ENCODE assay signal across 9 cellular contexts in genomic region chr6:37695857-37696219, GRCh38. TPM values are rescaled to one million over a fixed set of nuclear protein-coding genes. Genes with fewer than 3 reads are reported as not detected.
DNase-seq lines count a peak whose midpoint lies in the region; ATAC-seq, FAIRE-seq and TF ChIP-seq lines count a peak whose summit lies in the region.
"Had no signal": no experiment of that assay in that cellular context is flagged by ENCODE, and none has a peak within 500 bp of the region (broad histone marks: within the 10 kb centered on the region; RNA-seq: fewer than 3 reads in every experiment).

No MANE protein-coding gene starts in this region.

- H3K79me1 ChIP-seq in H1 (ENCODE audit: low read depth, low read length), result no peaks in the 10 kb centered on the region

- peaks cover 2 to 23% (median 13%) of the 10 kb centered on the region in 4 experiments for H3K4me1 ChIP-seq in H1 (replicated peaks in 1 of 4; ENCODE audit: control insufficient read depth in 3 of 4, insufficient read depth in 4 of 4, low read length in 3 of 4)
- H3K4me1 ChIP-seq in ovary (ENCODE audit: insufficient read depth), result peaks cover 5% of the 10 kb centered on the region

- no peak overlapping the region for H2BK20ac ChIP-seq in H1 (ENCODE audit: low read length)

- peak overlapping the region; percentile 14 to 70 (median 62); a peak in 5 of 8 replicates for H3K4me3 ChIP-seq in H1 (ENCODE audit: extremely low read depth in 1 of 4, insufficient read depth in 2 of 4, low read depth in 3 of 4, low read length in 4 of 4)
- H3K4me3 ChIP-seq in ovary, result peak overlapping the region; percentile 68

- no peak for TF ChIP-seq EP300 in H1 (IDR thresholded peaks at IDR 0.05; ENCODE audit: borderline replicate concordance in 1 of 2, low read depth in 2 of 2, low read length in 2 of 2)
- no peak for TF ChIP-seq EP300 in ovary (IDR thresholded peaks at IDR 0.05)

- H3K27me3 ChIP-seq in CD4-positive, alpha-beta T cell (ENCODE audit: control insufficient read depth, insufficient read depth, low read length), result peaks cover 30% of the 10 kb centered on the region
- peaks cover 72 to 85% (median 81%) of the 10 kb centered on the region in 4 experiments for H3K27me3 ChIP-seq in H1 (replicated peaks in 1 of 4; ENCODE audit: control insufficient read depth in 3 of 4, extremely low read depth in 1 of 4, insufficient read depth in 3 of 4, low read length in 3 of 4)
- H3K27me3 ChIP-seq in ovary, result no peaks in the 10 kb centered on the region

- no peak; a peak in 1 of 4 replicates for TF ChIP-seq RAD21 in H1 (IDR thresholded peaks at IDR 0.05 in 1 of 2, conservative IDR thresholded peaks at IDR 0.05 in 1 of 2; ENCODE audit: low read depth in 2 of 2, low read length in 2 of 2)

- H3K56ac ChIP-seq in H1 (replicated peaks; ENCODE audit: insufficient read length, low read depth, low read length), result no peak overlapping the region

- POLR2A ChIA-PET in CD4-positive, alpha-beta T cell (lab: Charles Lee), result no interaction called here
- POLR2A ChIA-PET in H1 (lab: Charles Lee; ENCODE audit: partially characterized antibody), result no interaction called here

- H4K20me1 ChIP-seq in H1 (replicated peaks in 1 of 2; ENCODE audit: control insufficient read depth in 1 of 2, insufficient read depth in 2 of 2, low read length in 2 of 2), result peaks cover 0 to 10% of the 10 kb centered on the region in 2 experiments

- peaks cover 27% of the 10 kb centered on the region for H3K4me1 Mint-ChIP-seq in CD4-positive, alpha-beta T cell (ENCODE audit: low read depth)

- CTCF ChIA-PET in CD4-positive, alpha-beta T cell (lab: Charles Lee), result no interaction called here
- CTCF ChIA-PET in H1 (lab: Charles Lee; ENCODE audit: partially characterized antibody), result interaction anchor here (1.3 kb wide), 1 partner anchor 116 kb away, joined by 3 read pairs; no protein-coding TSS in a partner anchor

- intact Hi-C loops in CD4-positive, alpha-beta T cell (cut with DNase I, micrococcal nuclease), result loop anchor here in 1 of 2 experiments (5.0 kb wide), 1 partner anchor 161 kb away; no protein-coding TSS in a partner anchor
- intact Hi-C loops in ovary (cut with DNase I), result loop anchor here (10.0 kb wide), 4 partner anchors 211 to 789 kb away; no protein-coding TSS in a partner anchor

- H3K36me3 Mint-ChIP-seq in CD4-positive, alpha-beta T cell (ENCODE audit: low read depth), result no peaks in the 10 kb centered on the region

- WGBS in H1 (ENCODE audit: extremely low coverage in 1 of 2, insufficient coverage in 1 of 2, insufficient read length in 1 of 2, insufficient replicate concordance in 2 of 2, low coverage in 1 of 2, low lambda C conversion rate in 2 of 2, missing lambda C conversion rate in 1 of 2), 2 experiments, result 6% methylated on average over 19 of the region's 19 CpGs; no CpG with 5 or more reads in 1 of the 2 experiments
- WGBS in ovary, 3 donors, result 5 to 8% (median 5%) methylated on average over 19 of the region's 19 CpGs

- no peak overlapping the region for H2AK5ac ChIP-seq in H1 (ENCODE audit: low read depth, low read length)

- H2BK5ac ChIP-seq in H1 (ENCODE audit: low read depth, low read length), result no peak overlapping the region

- no peak overlapping the region for H4K8ac ChIP-seq in H1 (ENCODE audit: extremely low read depth, insufficient read depth, low read length)

- H4K91ac ChIP-seq in H1 (replicated peaks; ENCODE audit: insufficient read length, low read length), result no peak overlapping the region

- ATAC-seq in CD4-positive, alpha-beta T cell (ENCODE audit: poor library complexity), result no peak
- ATAC-seq in GM18511 (IDR thresholded peaks at IDR 0.05; ENCODE audit: unreplicated experiment) (no peak), HG02798 (IDR thresholded peaks at IDR 0.05; ENCODE audit: poor library complexity, unreplicated experiment) (no peak)

- H3K9me3 ChIP-seq in CD4-positive, alpha-beta T cell (ENCODE audit: control insufficient read depth, low read length), result no peaks in the 10 kb centered on the region
- no peaks in the 10 kb centered on the region for H3K9me3 ChIP-seq in H1 (ENCODE audit: insufficient read depth in 2 of 2, low read depth in 1 of 2, low read length in 1 of 2)
- H3K9me3 ChIP-seq in ovary, result no peaks in the 10 kb centered on the region

- H3K9ac ChIP-seq in H1 (replicated peaks in 1 of 4; ENCODE audit: extremely low read depth in 1 of 4, low read depth in 3 of 4, low read length in 3 of 4), result no peak overlapping the region

- H3K36me3 ChIP-seq in H1 (ENCODE audit: control insufficient read depth in 2 of 4, insufficient read depth in 4 of 4, low read length in 3 of 4) (peaks cover 0 to 10% (median 0%) of the 10 kb centered on the region in 4 experiments; a peak in 1 of 8 replicates), ovary (no peaks in the 10 kb centered on the region)

- TF ChIP-seq POLR2A in H1 (IDR thresholded peaks at IDR 0.05; ENCODE audit: control extremely low read depth in 1 of 2, low read depth in 2 of 2, low read length in 2 of 2), result no peak
- no peak for TF ChIP-seq POLR2A in ovary (IDR thresholded peaks at IDR 0.05)

- H2BK12ac ChIP-seq in H1 (ENCODE audit: low read depth, low read length), result no peak overlapping the region; the same call in 1 of the 2 replicates

- peak overlapping the region; percentile 64 for H3K27ac Mint-ChIP-seq in CD4-positive, alpha-beta T cell
- H3K27ac Mint-ChIP-seq: activated naive CD4-positive, alpha-beta T cell treated with anti-CD3 and anti-CD28 coated beads, Interleukin-2, amount 50 U/mL, for 72 hours had no signal

- H3K14ac ChIP-seq in H1 (ENCODE audit: insufficient read length), result no peak overlapping the region

- no peaks in the 10 kb centered on the region for H3K79me2 ChIP-seq in H1 (ENCODE audit: control insufficient read depth in 1 of 2, insufficient read depth in 2 of 2, low read length in 2 of 2)

- H3K4ac ChIP-seq in H1 (replicated peaks; ENCODE audit: insufficient read length, low read depth, low read length), result no peak overlapping the region

- no peak overlapping the region for H2BK120ac ChIP-seq in H1 (replicated peaks; ENCODE audit: low read depth, low read length)

- H3K4me3 Mint-ChIP-seq in CD4-positive, alpha-beta T cell, result peak overlapping the region; percentile 76

- no peak overlapping the region for H3K18ac ChIP-seq in H1 (ENCODE audit: extremely low read depth, low read length)

- H3K23ac ChIP-seq in H1 (ENCODE audit: insufficient read length), result no peak overlapping the region

- TF ChIP-seq CTCF in CD4-positive, alpha-beta T cell (IDR thresholded peaks at IDR 0.05), result no peak
- TF ChIP-seq CTCF in H1 (IDR thresholded peaks at IDR 0.05; ENCODE audit: control extremely low read depth in 1 of 3, insufficient read depth in 1 of 3, low read depth in 1 of 3, low read length in 3 of 3), result no peak
- TF ChIP-seq CTCF in ovary (IDR thresholded peaks at IDR 0.05), result no peak

- no peak overlapping the region for H3K27ac ChIP-seq in CD4-positive, alpha-beta T cell (ENCODE audit: low read depth, low read length)
- no peak overlapping the region for H3K27ac ChIP-seq in H1 (ENCODE audit: low read depth, low read length)
- H3K27ac ChIP-seq in ovary, result no peak overlapping the region

- H3K27me3 Mint-ChIP-seq in CD4-positive, alpha-beta T cell, result peaks cover 79% of the 10 kb centered on the region

- no peak for FAIRE-seq in H1 (lab: Jason Lieb, UNC)

- H3K4me2 ChIP-seq in H1 (ENCODE audit: insufficient read depth in 1 of 2, low read depth in 2 of 2, low read length in 2 of 2), result peak overlapping the region; percentile 79 to 98

- H2AFZ ChIP-seq in H1 (ENCODE audit: low read length), result no peak overlapping the region

- no peak overlapping the region for H2BK15ac ChIP-seq in H1 (ENCODE audit: low read length)

- H3K23me2 ChIP-seq in H1 (ENCODE audit: low read depth, low read length), result peaks cover 21% of the 10 kb centered on the region; the same call in 1 of the 2 replicates

- peak in 1 of 10 experiments; percentile 4 for DNase-seq in CD4-positive, alpha-beta T cell
- DNase-seq in NCI-H748 (lab: John Stamatoyannopoulos, UW; ENCODE audit: unreplicated experiment) (peak; percentile 62), H1 (ENCODE audit: low read depth in 1 of 2, low spot score in 2 of 2) (no peak), ovary (peak in 3 of 5 donors; percentile 13 to 46 (median 31)), COR-L47 (lab: John Stamatoyannopoulos, UW) (no peak)
- no peak for DNase-seq in activated effector memory CD4-positive, alpha-beta T cell treated with Interleukin-2 at 50 U/mL for 16 hours

- no peaks in the 10 kb centered on the region for H3K9me3 Mint-ChIP-seq in CD4-positive, alpha-beta T cell
- H3K9me3 Mint-ChIP-seq: activated naive CD4-positive, alpha-beta T cell treated with anti-CD3 and anti-CD28 coated beads, Interleukin-2, amount 50 U/mL, for 72 hours had no signal

- no peak overlapping the region for H4K5ac ChIP-seq in H1 (ENCODE audit: insufficient read length, low read depth, low read length)

TF ChIP-seq in H1, 55 proteins besides CTCF, POLR2A, EP300 and RAD21:
- TF ChIP-seq RNF2 (IDR thresholded peaks at IDR 0.05; ENCODE audit: borderline replicate concordance, low read depth, low read length, missing control alignments, poor library complexity, severe bottlenecking) (peak; percentile 46), TEAD4 (IDR thresholded peaks at IDR 0.05; ENCODE audit: low read depth, low read length) (no peak), NANOG (IDR thresholded peaks at IDR 0.05; ENCODE audit: insufficient read depth, low read depth, low read length, poor library complexity, severe bottlenecking) (no peak)

RNA-seq across cellular contexts. Expression of gene MDGA1, which starts 1.8 kb away (rescaled TPM):
- 1 to 10 TPM in 1 of 2 experiments, under 1 TPM in 1; 0.19 to 1.0 TPM for total RNA-seq in CD4-positive, alpha-beta T cell
- total RNA-seq in H1 (2021; fragmentation: NEBNext Ultra II Directional; extraction: Animal tissue kit (Norgen Biotek cat#: 25700)), result 0.61 and 0.74 TPM in 2 replicates
- polyA plus RNA-seq in H1 (2011; rRNA removed), result 0.74 and 2.3 TPM in 2 replicates
- polyA plus RNA-seq in H1 (2011; cell fraction: cytosol; rRNA removed), result 1.1 TPM
- polyA plus RNA-seq in H1 (2011; cell fraction: nucleus; rRNA removed), result 2.0 TPM
- 0.32 to 1.9 TPM (median 0.65 TPM) in 4 replicates for polyA plus RNA-seq in H1 (2012, experiment 1 of 2)
- polyA plus RNA-seq in H1 (2012, experiment 2 of 2), result 1.4 TPM
- polyA plus RNA-seq in H1 (2013, experiment 1 of 2), result 0.49 TPM
- polyA plus RNA-seq in H1 (2013, experiment 2 of 2), result 0.53 TPM
- 1.1 and 1.3 TPM in 2 replicates for polyA minus RNA-seq in H1 (2011; rRNA and poly(A)+ RNA removed)
- polyA minus RNA-seq in H1 (2011; cell fraction: cytosol; rRNA and poly(A)+ RNA removed), result not detected
- 1.4 TPM for polyA minus RNA-seq in H1 (2011; cell fraction: nucleus; rRNA and poly(A)+ RNA removed)
- 10 to 100 TPM in 5 of 7 donors, 1 to 10 TPM in 2; 4.4 to 24.5 (median 11.6) TPM for total RNA-seq in ovary
- polyA plus RNA-seq in ovary, result 1 to 10 TPM; 4.8 to 7.0 TPM

Comparison
In these comparisons a context has a peak if more than half of its experiments do, and no peak if none do; other contexts are left out.
1. DNase-seq: peak in NCI-H748 (single experiment) and ovary (3 of 5); none in H1 (0 of 2), activated effector memory CD4-positive, alpha-beta T cell treated with Interleukin-2 at 50 U/mL for 16 hours (single experiment) and COR-L47 (single experiment).